In the genomic region with DNA sequence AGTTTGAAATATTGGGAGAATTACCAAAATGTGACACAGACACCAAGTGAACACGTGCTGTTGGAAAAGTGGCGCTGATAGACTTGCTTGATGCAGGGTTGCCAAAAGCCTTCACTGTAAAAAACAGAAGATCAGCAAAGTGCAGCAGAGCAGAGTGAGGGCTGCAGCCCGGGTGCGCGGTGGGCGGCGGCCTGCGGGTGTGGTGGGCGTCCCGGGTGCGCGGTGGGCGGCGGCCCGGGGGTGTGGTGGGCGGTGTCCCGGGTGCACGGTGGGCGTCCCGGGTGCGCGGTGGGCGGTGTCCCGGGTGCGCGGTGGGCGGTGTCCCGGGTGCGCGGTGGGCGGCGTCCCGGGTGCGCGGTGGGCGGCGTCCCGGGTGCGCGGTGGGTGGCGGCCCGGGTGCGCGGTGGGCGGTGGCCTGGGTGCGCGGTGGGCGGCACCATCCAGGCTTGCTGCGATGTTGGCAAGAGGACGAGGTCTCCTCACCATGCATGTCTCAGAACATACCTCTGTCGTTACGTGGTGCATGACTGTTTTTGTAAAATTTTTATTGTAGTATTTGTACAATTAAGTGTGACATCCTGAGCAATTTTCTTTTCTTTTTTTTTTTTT, we compare ENCODE assay signal across 8 cellular contexts. TPM values are rescaled to one million over a fixed set of nuclear protein-coding genes. Genes with fewer than 3 reads are reported as not detected.
DNase-seq lines count a peak whose midpoint lies in the region; TF ChIP-seq lines count a peak whose summit lies in the region.

No MANE protein-coding gene starts in this region.

- no peak overlapping the region for H3K4me3 Mint-ChIP-seq in activated CD4-positive, alpha-beta memory T cell treated with anti-CD3 and anti-CD28 coated beads for 36 hours
- H3K4me3 Mint-ChIP-seq in stimulated activated naive CD8-positive, alpha-beta T cell treated with anti-CD3 and anti-CD28 coated beads, Interleukin-15, Interleukin-2, amounts not matched to agents 100 ng/mL and 50 ng/mL, for 24 hours: peak overlapping the region; percentile 11

- peak overlapping the region; percentile 29 to 36 for H3K4me3 ChIP-seq in foreskin fibroblast (ENCODE audit: low read depth in 1 of 2, low read length in 2 of 2)

- POLR2A ChIA-PET in activated CD4-positive, alpha-beta memory T cell treated with anti-CD3 and anti-CD28 coated beads for 36 hours (lab: Charles Lee): no interaction called here

- H3K9me3 Mint-ChIP-seq in activated CD4-positive, alpha-beta memory T cell treated with anti-CD3 and anti-CD28 coated beads for 36 hours: no peaks in the 10 kb centered on the region
- H3K9me3 Mint-ChIP-seq in stimulated activated naive CD8-positive, alpha-beta T cell treated with anti-CD3 and anti-CD28 coated beads, Interleukin-15, Interleukin-2, amounts not matched to agents 100 ng/mL and 50 ng/mL, for 24 hours: no peaks in the 10 kb centered on the region

- H3K27ac Mint-ChIP-seq in activated CD4-positive, alpha-beta memory T cell treated with anti-CD3 and anti-CD28 coated beads for 36 hours: no peak overlapping the region
- no peak overlapping the region for H3K27ac Mint-ChIP-seq in stimulated activated naive CD8-positive, alpha-beta T cell treated with anti-CD3 and anti-CD28 coated beads, Interleukin-15, Interleukin-2, amounts not matched to agents 100 ng/mL and 50 ng/mL, for 24 hours

- peaks cover 3% of the 10 kb centered on the region for H3K27me3 Mint-ChIP-seq in activated CD4-positive, alpha-beta memory T cell treated with anti-CD3 and anti-CD28 coated beads for 36 hours
- no peaks in the 10 kb centered on the region for H3K27me3 Mint-ChIP-seq in stimulated activated naive CD8-positive, alpha-beta T cell treated with anti-CD3 and anti-CD28 coated beads, Interleukin-15, Interleukin-2, amounts not matched to agents 100 ng/mL and 50 ng/mL, for 24 hours

- intact Hi-C loops in activated CD4-positive, alpha-beta memory T cell treated with anti-CD3 and anti-CD28 coated beads for 36 hours (cut with micrococcal nuclease): no loop called here

- CTCF ChIA-PET in activated CD4-positive, alpha-beta memory T cell treated with anti-CD3 and anti-CD28 coated beads for 36 hours (lab: Charles Lee): interaction anchor here (1.6 to 2.4 kb wide), 2 partner anchors 117 to 126 kb away, joined by 5 to 11 read pairs; no protein-coding TSS in a partner anchor

- no peak for TF ChIP-seq CTCF in foreskin fibroblast (IDR thresholded peaks at IDR 0.05; ENCODE audit: low read depth, low read length)

- DNase-seq in NOMO-1 treated with DMSO at 0.1 percent for 48 hours (lab: John Stamatoyannopoulos, UW; ENCODE audit: unreplicated experiment) (peak; percentile 23), NOMO-1 treated with dmso at 0.1 percent for 144 hours (lab: John Stamatoyannopoulos, UW; ENCODE audit: unreplicated experiment) (no peak), foreskin fibroblast (peak; percentile 84 to 94), NCI-H1048 (lab: John Stamatoyannopoulos, UW) (no peak), hippocampal formation (lab: John Stamatoyannopoulos, UW) (no peak), NAMALWA (ENCODE audit: low spot score) (no peak)
- DNase-seq in activated CD4-positive, alpha-beta memory T cell treated with anti-CD3 and anti-CD28 coated beads for 36 hours: peak; percentile 36

- peaks cover 9% of the 10 kb centered on the region for H3K4me1 Mint-ChIP-seq in activated CD4-positive, alpha-beta memory T cell treated with anti-CD3 and anti-CD28 coated beads for 36 hours (ENCODE audit: low read depth)
- peaks cover 15% of the 10 kb centered on the region for H3K4me1 Mint-ChIP-seq in stimulated activated naive CD8-positive, alpha-beta T cell treated with anti-CD3 and anti-CD28 coated beads, Interleukin-15, Interleukin-2, amounts not matched to agents 100 ng/mL and 50 ng/mL, for 24 hours (ENCODE audit: low read depth)

- H3K36me3 Mint-ChIP-seq in activated CD4-positive, alpha-beta memory T cell treated with anti-CD3 and anti-CD28 coated beads for 36 hours: no peaks in the 10 kb centered on the region
- H3K36me3 Mint-ChIP-seq in stimulated activated naive CD8-positive, alpha-beta T cell treated with anti-CD3 and anti-CD28 coated beads, Interleukin-15, Interleukin-2, amounts not matched to agents 100 ng/mL and 50 ng/mL, for 24 hours (ENCODE audit: low read depth): peaks cover 6% of the 10 kb centered on the region

RNA-seq across cellular contexts. Expression of a gene that starts 34.1 kb away (rescaled TPM):
- under 1 TPM; 0.83 to 0.90 TPM for total RNA-seq in activated CD4-positive, alpha-beta memory T cell treated with anti-CD3 and anti-CD28 coated beads for 36 hours

RNA-seq across cellular contexts. Expression of a gene that starts 49.7 kb away (rescaled TPM):
- 10 to 100 TPM; 32.3 to 36.6 TPM for total RNA-seq in activated CD4-positive, alpha-beta memory T cell treated with anti-CD3 and anti-CD28 coated beads for 36 hours

RNA-seq across cellular contexts. Expression of a gene that starts 55.4 kb away (rescaled TPM):
- total RNA-seq in activated CD4-positive, alpha-beta memory T cell treated with anti-CD3 and anti-CD28 coated beads for 36 hours: 100 to 1,000 TPM; 107 to 109 TPM

Comparison
In these comparisons a context has a peak if more than half of its experiments do, and no peak if none do; other contexts are left out.
1. DNase-seq: peak in NOMO-1 treated with DMSO at 0.1 percent for 48 hours (single experiment), activated CD4-positive, alpha-beta memory T cell treated with anti-CD3 and anti-CD28 coated beads for 36 hours (single experiment) and foreskin fibroblast (2 of 2); none in NOMO-1 treated with dmso at 0.1 percent for 144 hours (single experiment), NCI-H1048 (single experiment), hippocampal formation (0 of 2) and NAMALWA (single experiment).